19 cellular contexts compared by ENCODE assay signal in genomic region chr1:29825274-29825940, GRCh38.
DNase-seq lines count a peak whose midpoint lies in the region; ATAC-seq and TF ChIP-seq lines count a peak whose summit lies in the region.
"Had no signal": no experiment of that assay in that cellular context is flagged by ENCODE, and none has a peak within 500 bp of the region (broad histone marks: within the 10 kb centered on the region; RNA-seq: fewer than 3 reads in every experiment).

No MANE protein-coding gene starts in this region.

- no peak overlapping the region for H2BK120ac ChIP-seq in mesenchymal stem cell (ENCODE audit: low read depth, low read length)

- H2AK5ac ChIP-seq in mesenchymal stem cell (ENCODE audit: low read length, severe bottlenecking) = no peak overlapping the region

- no peaks in the 10 kb centered on the region for H3K4me1 Mint-ChIP-seq in activated CD8-positive, alpha-beta memory T cell treated with anti-CD3 and anti-CD28 coated beads, Interleukin-2, amount 10 ng/mL, durations not matched to agents 7 days and 5 days

- H3K27ac ChIP-seq in WERI-Rb-1 = peak overlapping the region; percentile 84
- no peak overlapping the region for H3K27ac ChIP-seq in mesenchymal stem cell (ENCODE audit: low read length, poor library complexity, severe bottlenecking)
- no peak overlapping the region for H3K27ac ChIP-seq in vagina
- H3K27ac ChIP-seq: KMS-11 had no signal

- no peaks in the 10 kb centered on the region for H3K79me1 ChIP-seq in mesenchymal stem cell (replicated peaks; ENCODE audit: low read length, poor library complexity, severe bottlenecking)

- no peaks in the 10 kb centered on the region for H3K27me3 ChIP-seq in WERI-Rb-1 (ENCODE audit: insufficient read depth, low read depth, severe bottlenecking)
- peaks cover 14 to 70% of the 10 kb centered on the region in 2 experiments for H3K27me3 ChIP-seq in mesenchymal stem cell (ENCODE audit: control insufficient read depth in 1 of 2, insufficient read depth in 1 of 2, low read length in 2 of 2)
- H3K27me3 ChIP-seq in vagina = no peaks in the 10 kb centered on the region

- no peak for TF ChIP-seq POLR2A in vagina (IDR thresholded peaks at IDR 0.05)

- WGBS in mesenchymal stem cell = 84% methylated on average over 15 of the region's 15 CpGs

- no peak overlapping the region for H3K4me3 Mint-ChIP-seq in activated CD8-positive, alpha-beta memory T cell treated with anti-CD3 and anti-CD28 coated beads, Interleukin-2, amount 10 ng/mL, durations not matched to agents 7 days and 5 days
- H3K4me3 Mint-ChIP-seq: CD4-positive, alpha-beta T cell had no signal

- no peaks in the 10 kb centered on the region for H3K36me3 ChIP-seq in WERI-Rb-1
- no peaks in the 10 kb centered on the region for H3K36me3 ChIP-seq in mesenchymal stem cell (ENCODE audit: control insufficient read depth in 1 of 2, insufficient read depth in 2 of 2, low read depth in 1 of 2, low read length in 2 of 2)
- H3K36me3 ChIP-seq in vagina = no peaks in the 10 kb centered on the region

- no peak overlapping the region for H3K4me2 ChIP-seq in mesenchymal stem cell (ENCODE audit: low read length, poor library complexity, severe bottlenecking)
- H3K4me2 ChIP-seq: KMS-11 had no signal

- H3K4me3 ChIP-seq in WERI-Rb-1 (ENCODE audit: low read depth, low read length) (no peak overlapping the region), mesenchymal stem cell (ENCODE audit: insufficient read depth in 1 of 2, low read depth in 1 of 2, low read length in 2 of 2) (no peak overlapping the region), vagina (no peak overlapping the region)

- peaks cover 9% of the 10 kb centered on the region for H3K27me3 Mint-ChIP-seq in activated CD8-positive, alpha-beta memory T cell treated with anti-CD3 and anti-CD28 coated beads, Interleukin-2, amount 10 ng/mL, durations not matched to agents 7 days and 5 days

- no peak overlapping the region for H2BK12ac ChIP-seq in mesenchymal stem cell (ENCODE audit: low read length in 2 of 2)

- H3K9ac ChIP-seq in mesenchymal stem cell (ENCODE audit: low read length) = no peak overlapping the region
- H3K9ac ChIP-seq: KMS-11 had no signal

- no peak overlapping the region for H2BK5ac ChIP-seq in mesenchymal stem cell (ENCODE audit: low read depth, low read length, poor library complexity, severe bottlenecking)

- intact Hi-C loops in vagina (cut with DNase I) = no loop called here

- H4K8ac ChIP-seq in mesenchymal stem cell (ENCODE audit: low read length) = peak overlapping the region; percentile 24

- no peak overlapping the region for H3K27ac Mint-ChIP-seq in activated CD8-positive, alpha-beta memory T cell treated with anti-CD3 and anti-CD28 coated beads, Interleukin-2, amount 10 ng/mL, durations not matched to agents 7 days and 5 days
- H3K27ac Mint-ChIP-seq: CD4-positive, alpha-beta T cell had no signal

- no peak overlapping the region for H2AFZ ChIP-seq in mesenchymal stem cell (ENCODE audit: low read depth, low read length)

- no peak overlapping the region for H2BK15ac ChIP-seq in mesenchymal stem cell (ENCODE audit: low read depth, poor library complexity, severe bottlenecking)

- DNase-seq in activated CD8-positive, alpha-beta memory T cell treated with anti-CD3 and anti-CD28 coated beads, Interleukin-2, amount 10 ng/mL, durations not matched to agents 7 days and 5 days = peak; percentile 9
- DNase-seq in activated CD8-positive, alpha-beta memory T cell treated with anti-CD3 and anti-CD28 coated beads, Interleukin-2, amount 50 U/mL, for 48 hours = no peak
- DNase-seq in WERI-Rb-1 (no peak), mesenchymal stem cell (no peak), vagina (ENCODE audit: extremely low spot score in 2 of 2) (peak; percentile 29 to 88), midbrain (lab: John Stamatoyannopoulos, UW) (no peak), cerebellar cortex (ENCODE audit: low spot score) (no peak)
- DNase-seq in activated CD4-positive, alpha-beta T cell treated with anti-CD3 and anti-CD28 coated beads, Interleukin-2, amount 50 U/mL, for 4 hours = no peak
- DNase-seq: 8988T; Caco-2; CD4-positive, alpha-beta T cell; GDM1; MV-4-11; NCI-H187 treated with DMSO at 0.1 percent for 48 hours; NCI-H226; NCI-H524 treated with DMSO at 0.1 percent for 48 hours; SHP77 treated with DMSO at 0.1 percent for 48 hours had no signal

- no peak for ATAC-seq in activated CD8-positive, alpha-beta memory T cell treated with anti-CD3 and anti-CD28 coated beads, Interleukin-2, amount 10 ng/mL, durations not matched to agents 7 days and 5 days
- ATAC-seq: HCT116 had no signal

- no peak overlapping the region for H3K18ac ChIP-seq in mesenchymal stem cell (ENCODE audit: low read depth in 1 of 2, low read length in 2 of 2)

- H3K4me1 ChIP-seq in mesenchymal stem cell (ENCODE audit: control insufficient read depth, insufficient read depth, low read depth, low read length) (no peaks in the 10 kb centered on the region), vagina (no peaks in the 10 kb centered on the region)
- H3K4me1 ChIP-seq: Caco-2 had no signal

- H3K14ac ChIP-seq in mesenchymal stem cell (ENCODE audit: low read length in 2 of 2) = no peak overlapping the region

- no peak overlapping the region for H3K23ac ChIP-seq in mesenchymal stem cell (ENCODE audit: low read length in 2 of 2)

- TF ChIP-seq CTCF in WERI-Rb-1 (IDR thresholded peaks at IDR 0.05; ENCODE audit: low read depth, low read length) (no peak), vagina (IDR thresholded peaks at IDR 0.05) (no peak)

- CTCF ChIA-PET in activated CD8-positive, alpha-beta memory T cell treated with anti-CD3 and anti-CD28 coated beads, Interleukin-2, amount 10 ng/mL, durations not matched to agents 7 days and 5 days (lab: Charles Lee) = no interaction called here

- H3K4ac ChIP-seq in mesenchymal stem cell (ENCODE audit: low read depth in 1 of 2, low read length in 2 of 2) = no peak overlapping the region

- H3K9me3 ChIP-seq in WERI-Rb-1 (ENCODE audit: severe bottlenecking) (no peaks in the 10 kb centered on the region), mesenchymal stem cell (ENCODE audit: control insufficient read depth, low read length) (no peaks in the 10 kb centered on the region), vagina (no peaks in the 10 kb centered on the region)
- H3K9me3 ChIP-seq: Caco-2 had no signal

- no peaks in the 10 kb centered on the region for H3K9me3 Mint-ChIP-seq in activated CD8-positive, alpha-beta memory T cell treated with anti-CD3 and anti-CD28 coated beads, Interleukin-2, amount 10 ng/mL, durations not matched to agents 7 days and 5 days (ENCODE audit: low read depth)
- H3K9me3 Mint-ChIP-seq: CD4-positive, alpha-beta T cell had no signal

- peak overlapping the region; percentile 59 for H4K91ac ChIP-seq in mesenchymal stem cell (ENCODE audit: low read length)

- no peaks in the 10 kb centered on the region for H3K36me3 Mint-ChIP-seq in activated CD8-positive, alpha-beta memory T cell treated with anti-CD3 and anti-CD28 coated beads, Interleukin-2, amount 10 ng/mL, durations not matched to agents 7 days and 5 days

Comparison
In these comparisons a context has a peak if more than half of its experiments do, and no peak if none do; other contexts are left out.
1. DNase-seq: peak in activated CD8-positive, alpha-beta memory T cell treated with anti-CD3 and anti-CD28 coated beads, Interleukin-2, amount 10 ng/mL, durations not matched to agents 7 days and 5 days (single experiment) and vagina (2 of 2); none in activated CD8-positive, alpha-beta memory T cell treated with anti-CD3 and anti-CD28 coated beads, Interleukin-2, amount 50 U/mL, for 48 hours (single experiment), WERI-Rb-1 (single experiment), mesenchymal stem cell (single experiment), midbrain (single experiment), activated CD4-positive, alpha-beta T cell treated with anti-CD3 and anti-CD28 coated beads, Interleukin-2, amount 50 U/mL, for 4 hours (0 of 2) and cerebellar cortex (single experiment).